Comparison of ENCODE assay signal across 1 cellular context in the genomic region with DNA sequence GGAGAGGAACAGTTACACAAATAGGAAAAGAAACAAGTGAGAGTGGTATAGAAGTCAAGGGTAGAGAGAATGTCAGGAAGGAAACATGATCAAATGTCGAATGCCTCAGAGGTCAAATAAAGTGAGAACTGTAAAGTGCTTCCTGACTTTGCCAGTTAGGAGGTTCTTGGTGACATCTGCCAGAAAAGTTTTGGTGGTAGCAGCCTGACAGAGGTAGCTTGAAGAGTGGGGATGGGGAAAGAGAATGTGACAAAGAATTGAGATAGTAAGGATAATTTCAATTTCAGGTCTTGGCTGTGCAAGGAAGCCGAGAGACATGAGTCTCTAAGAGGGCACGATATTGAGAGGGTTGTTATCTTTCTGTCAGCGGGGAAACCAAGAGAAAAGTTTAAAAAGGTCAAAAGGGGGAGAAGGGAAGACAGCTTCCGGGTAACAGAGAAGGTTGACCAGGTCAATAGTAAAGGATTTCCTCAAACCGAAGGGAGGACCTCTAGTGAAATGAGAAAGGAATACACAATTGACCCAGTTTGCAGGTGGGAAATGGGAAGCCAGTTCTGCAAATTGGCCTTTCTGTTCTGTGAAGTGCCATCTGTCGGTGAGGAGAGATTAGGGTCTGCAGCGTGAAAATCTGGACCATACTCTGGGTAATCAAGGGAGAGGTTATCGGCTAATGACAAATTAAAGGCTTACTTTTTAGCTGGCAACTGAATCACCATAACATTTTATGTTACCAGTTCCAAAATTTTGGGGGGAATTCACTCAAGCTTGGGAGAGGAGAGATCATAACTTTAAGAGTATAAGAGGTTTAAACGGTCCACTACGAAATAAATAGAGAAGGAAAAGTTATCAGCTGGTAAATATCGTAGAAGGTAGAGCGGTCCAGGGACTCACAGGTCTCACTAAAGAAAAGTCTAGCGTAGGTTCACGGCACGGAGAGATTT.
A peak's percentile ranks its signal among the peaks of the same experiment; 100 is the strongest.
TF ChIP-seq lines count a peak whose summit lies in the region.

No MANE protein-coding gene starts in this region.

TF ChIP-seq in HepG2, 621 proteins besides CTCF, POLR2A, EP300 and RAD21 (continued from another document and continues in another):
- TF ChIP-seq, protein P1, sequence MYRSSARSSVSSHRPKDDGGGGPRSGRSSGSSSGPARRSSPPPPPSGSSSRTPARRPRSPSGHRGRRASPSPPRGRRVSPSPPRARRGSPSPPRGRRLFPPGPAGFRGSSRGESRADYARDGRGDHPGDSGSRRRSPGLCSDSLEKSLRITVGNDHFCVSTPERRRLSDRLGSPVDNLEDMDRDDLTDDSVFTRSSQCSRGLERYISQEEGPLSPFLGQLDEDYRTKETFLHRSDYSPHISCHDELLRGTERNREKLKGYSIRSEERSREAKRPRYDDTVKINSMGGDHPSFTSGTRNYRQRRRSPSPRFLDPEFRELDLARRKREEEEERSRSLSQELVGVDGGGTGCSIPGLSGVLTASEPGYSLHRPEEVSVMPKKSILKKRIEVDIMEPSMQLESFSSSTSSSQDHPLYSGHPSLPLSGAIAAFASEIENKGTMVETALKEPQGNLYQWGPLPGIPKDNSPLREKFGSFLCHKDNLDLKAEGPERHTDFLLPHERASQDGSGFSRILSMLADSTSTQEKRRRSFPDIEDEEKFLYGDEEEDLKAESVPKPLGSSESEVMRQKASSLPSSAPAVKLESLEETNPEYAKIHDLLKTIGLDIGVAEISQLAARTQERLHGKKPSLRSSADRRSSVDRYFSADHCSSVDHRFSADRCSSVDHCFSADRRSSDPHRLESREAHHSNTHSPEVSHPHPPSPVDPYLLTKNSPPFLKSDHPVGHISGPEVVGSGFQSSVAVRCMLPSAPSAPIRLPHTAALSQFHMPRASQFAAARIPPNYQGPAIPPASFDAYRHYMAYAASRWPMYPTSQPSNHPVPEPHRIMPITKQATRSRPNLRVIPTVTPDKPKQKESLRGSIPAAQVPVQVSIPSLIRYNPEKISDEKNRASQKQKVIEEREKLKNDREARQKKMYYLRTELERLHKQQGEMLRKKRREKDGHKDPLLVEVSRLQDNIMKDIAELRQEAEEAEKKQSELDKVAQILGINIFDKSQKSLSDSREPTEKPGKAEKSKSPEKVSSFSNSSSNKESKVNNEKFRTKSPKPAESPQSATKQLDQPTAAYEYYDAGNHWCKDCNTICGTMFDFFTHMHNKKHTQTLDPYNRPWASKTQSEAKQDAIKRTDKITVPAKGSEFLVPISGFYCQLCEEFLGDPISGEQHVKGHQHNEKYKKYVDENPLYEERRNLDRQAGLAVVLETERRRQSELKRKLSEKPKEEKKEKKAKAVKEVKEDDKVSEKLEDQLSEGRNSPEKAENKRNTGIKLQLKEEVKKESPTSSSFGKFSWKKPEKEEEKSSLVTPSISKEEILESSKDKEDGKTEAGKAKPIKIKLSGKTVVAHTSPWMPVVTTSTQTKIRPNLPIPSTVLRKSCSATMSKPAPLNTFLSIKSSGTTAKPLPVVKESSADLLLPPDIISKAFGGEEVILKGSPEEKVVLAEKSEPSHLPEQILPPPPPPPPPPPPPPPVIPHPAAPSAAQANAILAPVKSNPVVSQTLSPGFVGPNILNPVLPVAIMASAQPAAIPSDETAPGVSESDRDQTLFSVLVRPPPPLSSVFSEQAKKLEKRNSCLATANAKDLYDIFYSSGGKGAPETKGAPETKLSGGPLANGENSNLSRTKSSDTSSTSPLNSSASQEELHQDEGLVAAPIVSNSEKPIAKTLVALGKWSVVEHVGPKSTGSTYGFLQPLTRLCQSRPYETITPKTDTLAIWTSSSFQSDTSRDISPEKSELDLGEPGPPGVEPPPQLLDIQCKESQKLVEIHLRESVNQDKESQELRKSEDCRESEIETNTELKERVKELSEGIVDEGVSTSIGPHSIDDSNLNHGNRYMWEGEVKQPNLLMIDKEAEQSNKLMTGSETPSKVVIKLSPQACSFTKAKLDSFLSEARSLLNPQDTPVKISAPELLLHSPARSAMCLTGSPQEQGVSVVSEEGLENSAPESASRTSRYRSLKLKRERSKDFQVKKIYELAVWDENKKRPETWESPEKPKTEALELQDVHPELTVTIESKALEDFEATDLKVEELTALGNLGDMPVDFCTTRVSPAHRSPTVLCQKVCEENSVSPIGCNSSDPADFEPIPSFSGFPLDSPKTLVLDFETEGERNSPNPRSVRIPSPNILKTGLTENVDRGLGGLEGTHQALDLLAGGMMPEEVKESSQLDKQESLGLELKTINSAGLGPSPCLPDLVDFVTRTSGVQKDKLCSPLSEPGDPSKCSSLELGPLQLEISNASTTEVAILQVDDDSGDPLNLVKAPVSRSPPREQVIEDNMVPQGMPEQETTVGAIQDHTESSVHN (CRISPR knock-in tag; IDR thresholded peaks at IDR 0.05): no peak
- TF ChIP-seq, protein P2, sequence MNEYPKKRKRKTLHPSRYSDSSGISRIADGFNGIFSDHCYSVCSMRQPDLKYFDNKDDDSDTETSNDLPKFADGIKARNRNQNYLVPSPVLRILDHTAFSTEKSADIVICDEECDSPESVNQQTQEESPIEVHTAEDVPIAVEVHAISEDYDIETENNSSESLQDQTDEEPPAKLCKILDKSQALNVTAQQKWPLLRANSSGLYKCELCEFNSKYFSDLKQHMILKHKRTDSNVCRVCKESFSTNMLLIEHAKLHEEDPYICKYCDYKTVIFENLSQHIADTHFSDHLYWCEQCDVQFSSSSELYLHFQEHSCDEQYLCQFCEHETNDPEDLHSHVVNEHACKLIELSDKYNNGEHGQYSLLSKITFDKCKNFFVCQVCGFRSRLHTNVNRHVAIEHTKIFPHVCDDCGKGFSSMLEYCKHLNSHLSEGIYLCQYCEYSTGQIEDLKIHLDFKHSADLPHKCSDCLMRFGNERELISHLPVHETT (CRISPR knock-in tag; conservative IDR thresholded peaks at IDR 0.05): no peak; the same call in 1 of the 2 replicates
- TF ChIP-seq ZSCAN12 (CRISPR knock-in tag; IDR thresholded peaks at IDR 0.05): no peak
- no peak for TF ChIP-seq MEIS1 (CRISPR knock-in tag; IDR thresholded peaks at IDR 0.05; ENCODE audit: borderline replicate concordance)
- no peak for TF ChIP-seq ZNF335 (CRISPR knock-in tag; IDR thresholded peaks at IDR 0.05)
- TF ChIP-seq, protein P3, sequence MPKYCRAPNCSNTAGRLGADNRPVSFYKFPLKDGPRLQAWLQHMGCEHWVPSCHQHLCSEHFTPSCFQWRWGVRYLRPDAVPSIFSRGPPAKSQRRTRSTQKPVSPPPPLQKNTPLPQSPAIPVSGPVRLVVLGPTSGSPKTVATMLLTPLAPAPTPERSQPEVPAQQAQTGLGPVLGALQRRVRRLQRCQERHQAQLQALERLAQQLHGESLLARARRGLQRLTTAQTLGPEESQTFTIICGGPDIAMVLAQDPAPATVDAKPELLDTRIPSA (CRISPR knock-in tag; IDR thresholded peaks at IDR 0.05; ENCODE audit: borderline replicate concordance): no peak
- no peak for TF ChIP-seq PCBP1 (IDR thresholded peaks at IDR 0.05; ENCODE audit: borderline replicate concordance, low read depth, low read length)
- TF ChIP-seq FOXA3 (CRISPR knock-in tag; IDR thresholded peaks at IDR 0.05): no peak; the same call in 1 of the 2 replicates
- TF ChIP-seq, protein P4, sequence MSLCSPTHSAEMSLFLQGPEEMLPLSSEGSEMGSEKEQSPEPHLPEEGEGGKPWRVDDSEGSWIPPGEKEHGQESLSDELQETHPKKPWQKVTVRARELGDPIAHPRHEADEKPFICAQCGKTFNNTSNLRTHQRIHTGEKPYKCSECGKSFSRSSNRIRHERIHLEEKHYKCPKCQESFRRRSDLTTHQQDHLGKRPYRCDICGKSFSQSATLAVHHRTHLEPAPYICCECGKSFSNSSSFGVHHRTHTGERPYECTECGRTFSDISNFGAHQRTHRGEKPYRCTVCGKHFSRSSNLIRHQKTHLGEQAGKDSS (CRISPR knock-in tag; IDR thresholded peaks at IDR 0.05; ENCODE audit: borderline replicate concordance, low read depth): no peak
- TF ChIP-seq MED8 (CRISPR knock-in tag; IDR thresholded peaks at IDR 0.05; ENCODE audit: insufficient replicate concordance): no peak
- TF ChIP-seq, protein P5, sequence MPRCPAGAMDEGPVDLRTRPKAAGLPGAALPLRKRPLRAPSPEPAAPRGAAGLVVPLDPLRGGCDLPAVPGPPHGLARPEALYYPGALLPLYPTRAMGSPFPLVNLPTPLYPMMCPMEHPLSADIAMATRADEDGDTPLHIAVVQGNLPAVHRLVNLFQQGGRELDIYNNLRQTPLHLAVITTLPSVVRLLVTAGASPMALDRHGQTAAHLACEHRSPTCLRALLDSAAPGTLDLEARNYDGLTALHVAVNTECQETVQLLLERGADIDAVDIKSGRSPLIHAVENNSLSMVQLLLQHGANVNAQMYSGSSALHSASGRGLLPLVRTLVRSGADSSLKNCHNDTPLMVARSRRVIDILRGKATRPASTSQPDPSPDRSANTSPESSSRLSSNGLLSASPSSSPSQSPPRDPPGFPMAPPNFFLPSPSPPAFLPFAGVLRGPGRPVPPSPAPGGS (CRISPR knock-in tag; IDR thresholded peaks at IDR 0.05): no peak
- TF ChIP-seq, protein P6, sequence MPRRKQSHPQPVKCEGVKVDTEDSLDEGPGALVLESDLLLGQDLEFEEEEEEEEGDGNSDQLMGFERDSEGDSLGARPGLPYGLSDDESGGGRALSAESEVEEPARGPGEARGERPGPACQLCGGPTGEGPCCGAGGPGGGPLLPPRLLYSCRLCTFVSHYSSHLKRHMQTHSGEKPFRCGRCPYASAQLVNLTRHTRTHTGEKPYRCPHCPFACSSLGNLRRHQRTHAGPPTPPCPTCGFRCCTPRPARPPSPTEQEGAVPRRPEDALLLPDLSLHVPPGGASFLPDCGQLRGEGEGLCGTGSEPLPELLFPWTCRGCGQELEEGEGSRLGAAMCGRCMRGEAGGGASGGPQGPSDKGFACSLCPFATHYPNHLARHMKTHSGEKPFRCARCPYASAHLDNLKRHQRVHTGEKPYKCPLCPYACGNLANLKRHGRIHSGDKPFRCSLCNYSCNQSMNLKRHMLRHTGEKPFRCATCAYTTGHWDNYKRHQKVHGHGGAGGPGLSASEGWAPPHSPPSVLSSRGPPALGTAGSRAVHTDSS (CRISPR knock-in tag; conservative IDR thresholded peaks at IDR 0.05): no peak
- TF ChIP-seq ZNF720 (CRISPR knock-in tag; IDR thresholded peaks at IDR 0.05): no peak
- peak; percentile 27; the same call in 1 of the 2 replicates for TF ChIP-seq HMG20A (CRISPR knock-in tag; IDR thresholded peaks at IDR 0.05; ENCODE audit: borderline replicate concordance)
- TF ChIP-seq ZNF775 (CRISPR knock-in tag; IDR thresholded peaks at IDR 0.05; ENCODE audit: borderline replicate concordance): no peak
- no peak for TF ChIP-seq TP53 (CRISPR knock-in tag; conservative IDR thresholded peaks at IDR 0.05)
- TF ChIP-seq, protein P7, sequence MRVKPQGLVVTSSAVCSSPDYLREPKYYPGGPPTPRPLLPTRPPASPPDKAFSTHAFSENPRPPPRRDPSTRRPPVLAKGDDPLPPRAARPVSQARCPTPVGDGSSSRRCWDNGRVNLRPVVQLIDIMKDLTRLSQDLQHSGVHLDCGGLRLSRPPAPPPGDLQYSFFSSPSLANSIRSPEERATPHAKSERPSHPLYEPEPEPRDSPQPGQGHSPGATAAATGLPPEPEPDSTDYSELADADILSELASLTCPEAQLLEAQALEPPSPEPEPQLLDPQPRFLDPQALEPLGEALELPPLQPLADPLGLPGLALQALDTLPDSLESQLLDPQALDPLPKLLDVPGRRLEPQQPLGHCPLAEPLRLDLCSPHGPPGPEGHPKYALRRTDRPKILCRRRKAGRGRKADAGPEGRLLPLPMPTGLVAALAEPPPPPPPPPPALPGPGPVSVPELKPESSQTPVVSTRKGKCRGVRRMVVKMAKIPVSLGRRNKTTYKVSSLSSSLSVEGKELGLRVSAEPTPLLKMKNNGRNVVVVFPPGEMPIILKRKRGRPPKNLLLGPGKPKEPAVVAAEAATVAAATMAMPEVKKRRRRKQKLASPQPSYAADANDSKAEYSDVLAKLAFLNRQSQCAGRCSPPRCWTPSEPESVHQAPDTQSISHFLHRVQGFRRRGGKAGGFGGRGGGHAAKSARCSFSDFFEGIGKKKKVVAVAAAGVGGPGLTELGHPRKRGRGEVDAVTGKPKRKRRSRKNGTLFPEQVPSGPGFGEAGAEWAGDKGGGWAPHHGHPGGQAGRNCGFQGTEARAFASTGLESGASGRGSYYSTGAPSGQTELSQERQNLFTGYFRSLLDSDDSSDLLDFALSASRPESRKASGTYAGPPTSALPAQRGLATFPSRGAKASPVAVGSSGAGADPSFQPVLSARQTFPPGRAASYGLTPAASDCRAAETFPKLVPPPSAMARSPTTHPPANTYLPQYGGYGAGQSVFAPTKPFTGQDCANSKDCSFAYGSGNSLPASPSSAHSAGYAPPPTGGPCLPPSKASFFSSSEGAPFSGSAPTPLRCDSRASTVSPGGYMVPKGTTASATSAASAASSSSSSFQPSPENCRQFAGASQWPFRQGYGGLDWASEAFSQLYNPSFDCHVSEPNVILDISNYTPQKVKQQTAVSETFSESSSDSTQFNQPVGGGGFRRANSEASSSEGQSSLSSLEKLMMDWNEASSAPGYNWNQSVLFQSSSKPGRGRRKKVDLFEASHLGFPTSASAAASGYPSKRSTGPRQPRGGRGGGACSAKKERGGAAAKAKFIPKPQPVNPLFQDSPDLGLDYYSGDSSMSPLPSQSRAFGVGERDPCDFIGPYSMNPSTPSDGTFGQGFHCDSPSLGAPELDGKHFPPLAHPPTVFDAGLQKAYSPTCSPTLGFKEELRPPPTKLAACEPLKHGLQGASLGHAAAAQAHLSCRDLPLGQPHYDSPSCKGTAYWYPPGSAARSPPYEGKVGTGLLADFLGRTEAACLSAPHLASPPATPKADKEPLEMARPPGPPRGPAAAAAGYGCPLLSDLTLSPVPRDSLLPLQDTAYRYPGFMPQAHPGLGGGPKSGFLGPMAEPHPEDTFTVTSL (CRISPR knock-in tag; IDR thresholded peaks at IDR 0.05; ENCODE audit: borderline replicate concordance): peak; percentile 56; the same call in 1 of the 2 replicates
- no peak; the same call in 1 of the 2 replicates for TF ChIP-seq SMYD3 (CRISPR knock-in tag; IDR thresholded peaks at IDR 0.05)
- TF ChIP-seq NFIC (IDR thresholded peaks at IDR 0.05; ENCODE audit: low read length): no peak
- TF ChIP-seq PRMT3 (CRISPR knock-in tag; IDR thresholded peaks at IDR 0.05; ENCODE audit: borderline replicate concordance, low read depth): no peak
- TF ChIP-seq, protein P8, sequence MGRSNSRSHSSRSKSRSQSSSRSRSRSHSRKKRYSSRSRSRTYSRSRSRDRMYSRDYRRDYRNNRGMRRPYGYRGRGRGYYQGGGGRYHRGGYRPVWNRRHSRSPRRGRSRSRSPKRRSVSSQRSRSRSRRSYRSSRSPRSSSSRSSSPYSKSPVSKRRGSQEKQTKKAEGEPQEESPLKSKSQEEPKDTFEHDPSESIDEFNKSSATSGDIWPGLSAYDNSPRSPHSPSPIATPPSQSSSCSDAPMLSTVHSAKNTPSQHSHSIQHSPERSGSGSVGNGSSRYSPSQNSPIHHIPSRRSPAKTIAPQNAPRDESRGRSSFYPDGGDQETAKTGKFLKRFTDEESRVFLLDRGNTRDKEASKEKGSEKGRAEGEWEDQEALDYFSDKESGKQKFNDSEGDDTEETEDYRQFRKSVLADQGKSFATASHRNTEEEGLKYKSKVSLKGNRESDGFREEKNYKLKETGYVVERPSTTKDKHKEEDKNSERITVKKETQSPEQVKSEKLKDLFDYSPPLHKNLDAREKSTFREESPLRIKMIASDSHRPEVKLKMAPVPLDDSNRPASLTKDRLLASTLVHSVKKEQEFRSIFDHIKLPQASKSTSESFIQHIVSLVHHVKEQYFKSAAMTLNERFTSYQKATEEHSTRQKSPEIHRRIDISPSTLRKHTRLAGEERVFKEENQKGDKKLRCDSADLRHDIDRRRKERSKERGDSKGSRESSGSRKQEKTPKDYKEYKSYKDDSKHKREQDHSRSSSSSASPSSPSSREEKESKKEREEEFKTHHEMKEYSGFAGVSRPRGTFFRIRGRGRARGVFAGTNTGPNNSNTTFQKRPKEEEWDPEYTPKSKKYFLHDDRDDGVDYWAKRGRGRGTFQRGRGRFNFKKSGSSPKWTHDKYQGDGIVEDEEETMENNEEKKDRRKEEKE (IDR thresholded peaks at IDR 0.05): no peak
